Comparison of ENCODE assay signal across 12 cellular contexts in the genomic region with DNA sequence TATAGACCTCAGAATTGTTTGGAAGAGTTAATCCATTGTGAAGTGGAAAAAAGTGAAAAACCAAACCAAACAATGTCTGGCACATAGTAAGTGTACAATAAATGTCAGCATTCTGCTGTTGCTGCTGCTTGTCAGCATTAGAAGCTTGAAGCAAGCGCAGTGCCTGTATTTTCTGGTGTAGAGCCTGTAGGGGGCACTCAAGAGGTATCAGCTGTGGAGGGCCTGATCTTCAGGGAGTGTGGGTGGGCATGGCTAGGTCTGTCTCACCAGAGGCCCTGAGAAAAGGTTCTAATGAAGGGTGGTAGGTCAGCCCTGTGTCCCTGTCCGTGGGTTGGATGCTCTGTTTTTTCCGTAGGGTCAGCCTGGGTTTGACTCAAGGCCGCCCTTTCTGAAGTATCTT. TPM values are rescaled to one million over a fixed set of nuclear protein-coding genes. Genes with fewer than 3 reads are reported as not detected.
A peak's percentile ranks its signal among the peaks of the same experiment; 100 is the strongest.
DNase-seq lines count a peak whose midpoint lies in the region; ATAC-seq and TF ChIP-seq lines count a peak whose summit lies in the region.
"Had no signal": no experiment of that assay in that cellular context is flagged by ENCODE, and none has a peak within 500 bp of the region (broad histone marks: within the 10 kb centered on the region; RNA-seq: fewer than 3 reads in every experiment).

No MANE protein-coding gene starts in this region.

- H3K4me1 ChIP-seq in heart right ventricle (peaks cover 7 to 68% (median 22%) of the 10 kb centered on the region in 9 donors), uterus (no peaks in the 10 kb centered on the region), aorta (ENCODE audit: control insufficient read depth in 1 of 2, insufficient read depth in 2 of 2, low read length in 2 of 2) (peaks cover 3 to 7% of the 10 kb centered on the region in 2 donors), Peyer's patch (peaks cover 0 to 5% (median 0%) of the 10 kb centered on the region in 4 donors)

- ATAC-seq in heart right ventricle (no peak), left ventricle myocardium superior (no peak), aorta (ENCODE audit: low FRiP score) (no peak)

- H3K4me3 ChIP-seq in heart right ventricle (no peak overlapping the region), uterus (no peak overlapping the region), aorta (ENCODE audit: low read length in 2 of 2) (no peak overlapping the region), Peyer's patch (no peak overlapping the region)

- H3K27ac ChIP-seq in heart right ventricle (peak overlapping the region in 9 of 10 donors; percentile 29 to 89 (median 62)), uterus (peak overlapping the region in 1 of 2 donors; percentile 62), aorta (ENCODE audit: low read depth in 1 of 2, low read length in 2 of 2) (no peak overlapping the region), Peyer's patch (no peak overlapping the region)

- H3K36me3 ChIP-seq in heart right ventricle, result peaks cover 0 to 17% (median 0%) of the 10 kb centered on the region in 9 donors
- no peaks in the 10 kb centered on the region for H3K36me3 ChIP-seq in uterus
- H3K36me3 ChIP-seq in aorta (ENCODE audit: control insufficient read depth in 1 of 2, insufficient read depth in 2 of 2, low read length in 1 of 2), result no peaks in the 10 kb centered on the region
- H3K36me3 ChIP-seq in Peyer's patch, result no peaks in the 10 kb centered on the region

- H3K27me3 ChIP-seq in heart right ventricle (peaks cover 0 to 28% (median 9%) of the 10 kb centered on the region in 7 donors), uterus (no peaks in the 10 kb centered on the region), aorta (ENCODE audit: control insufficient read depth in 1 of 2, insufficient read depth in 2 of 2, low read length in 1 of 2) (no peaks in the 10 kb centered on the region), Peyer's patch (no peaks in the 10 kb centered on the region)

- H3K9me3 ChIP-seq in heart right ventricle (peaks cover 0 to under 1% (median 0%) of the 10 kb centered on the region in 11 donors), uterus (no peaks in the 10 kb centered on the region), aorta (ENCODE audit: control insufficient read depth, low read length) (no peaks in the 10 kb centered on the region), Peyer's patch (peaks cover 0 to 4% (median 0%) of the 10 kb centered on the region in 4 donors)

- TF ChIP-seq CTCF in heart right ventricle (IDR thresholded peaks at IDR 0.05) (peak in 7 of 9 donors; percentile 20 to 39 (median 28)), uterus (IDR thresholded peaks at IDR 0.05) (no peak), Peyer's patch (IDR thresholded peaks at IDR 0.05) (no peak)

- no peak for TF ChIP-seq POLR2A in uterus (IDR thresholded peaks at IDR 0.05)
- no peak for TF ChIP-seq POLR2A in Peyer's patch (IDR thresholded peaks at IDR 0.05)

- peak in 1 of 2 donors; percentile 14 for DNase-seq in heart right ventricle
- DNase-seq in left ventricle myocardium superior, result no peak
- peak; percentile 24 for DNase-seq in astrocyte of the hippocampus (ENCODE audit: low read depth, low spot score)
- DNase-seq in iris pigment epithelial cell (ENCODE audit: low read depth), result peak; percentile 15
- DNase-seq in uterus, result no peak
- no peak for DNase-seq in aorta
- no peak for DNase-seq in NCI-H446 (lab: John Stamatoyannopoulos, UW)
- DNase-seq in Peyer's patch, result no peak
- DNase-seq: anterior cingulate cortex, HCEC 1CT, kidney glomerular epithelial cell, occipital lobe had no signal

- 86% methylated on average over 4 of the region's 4 CpGs for WGBS in heart right ventricle, 2 donors
- 94 to 95% methylated on average over 4 of the region's 4 CpGs for WGBS in aorta, 2 donors

- intact Hi-C loops in heart right ventricle (cut with DNase I), result loop anchor here in 4 of 10 donors (5.0 to 10.0 kb wide), 5 partner anchors 40 to 187 kb away; no protein-coding TSS in a partner anchor
- intact Hi-C loops in left ventricle myocardium superior (cut with micrococcal nuclease), result no loop called here
- intact Hi-C loops in uterus (cut with DNase I; ENCODE audit: low total_unique reads), result no loop called here
- intact Hi-C loops in aorta (cut with DNase I), result loop anchor here (5.0 to 10.0 kb wide), 3 partner anchors 47 to 180 kb away; no protein-coding TSS in a partner anchor

RNA-seq across cellular contexts. Expression of a gene that starts 3.6 kb away (rescaled TPM):
- total RNA-seq in heart right ventricle, result 10 to 100 TPM in 7 of 10 donors, 1 to 10 TPM in 3; 4.3 to 15.4 (median 11.3) TPM
- polyA plus RNA-seq in heart right ventricle, result 1 to 10 TPM; 1.6 to 1.9 TPM
- 9.2 TPM for total RNA-seq in left ventricle myocardium superior
- total RNA-seq in uterus, result 10 to 100 TPM in 2 of 4 donors, 1 to 10 TPM in 2; 3.1 to 48.2 (median 24.6) TPM
- total RNA-seq in aorta, result 10 to 100 TPM; 54.8 to 74.5 TPM
- 10 to 100 TPM in 1 of 2 donors, 1 to 10 TPM in 1; 4.6 to 18.3 TPM for polyA plus RNA-seq in aorta
- 1 to 10 TPM in 3 of 4 donors, under 1 TPM in 1; 0.94 to 9.1 (median 2.8) TPM for total RNA-seq in Peyer's patch

Comparison
In these comparisons a context has a peak if more than half of its experiments do, and no peak if none do; other contexts are left out.
1. DNase-seq: peak in astrocyte of the hippocampus (single experiment) and iris pigment epithelial cell (single experiment); none in left ventricle myocardium superior (single experiment), uterus (0 of 2), aorta (0 of 2), NCI-H446 (0 of 2) and Peyer's patch (0 of 3).
2. H3K27ac ChIP-seq: peak in heart right ventricle (9 of 10); none in aorta (0 of 2) and Peyer's patch (0 of 4).
3. CTCF ChIP-seq: peak in heart right ventricle (7 of 9); none in uterus (0 of 4) and Peyer's patch (0 of 6).
4. intact Hi-C loops: an anchor here in aorta (5.0 to 10.0 kb wide); none called in left ventricle myocardium superior and uterus.